8 cellular contexts compared by ENCODE assay signal in genomic region chr10:106768204-106768603, GRCh38.
"Had no signal": no experiment of that assay in that cellular context is flagged by ENCODE, and none has a peak within 500 bp of the region (broad histone marks: within the 10 kb centered on the region; RNA-seq: fewer than 3 reads in every experiment).

No MANE protein-coding gene starts in this region.

- H3K27ac ChIP-seq: GM23248, HL-60 had no signal

- DNase-seq: GM23248, GOT3, H9, HCEC 1CT, HFFc6, KBM-7 had no signal

- ATAC-seq: HepG2 had no signal

- H3K9ac ChIP-seq: GM23248 had no signal

- H2AFZ ChIP-seq: GM23248 had no signal

- H3K4me3 ChIP-seq: GM23248 had no signal
